In genomic region chr1:26768755-26769154, GRCh38 we compare ENCODE assay signal across 1 cellular context.
TF ChIP-seq lines count a peak whose summit lies in the region.

No MANE protein-coding gene starts in this region.

TF ChIP-seq in K562, 482 proteins besides CTCF, POLR2A, EP300 and RAD21 (continued from another document):
- no peak for TF ChIP-seq PBX2 (CRISPR knock-in tag; IDR thresholded peaks at IDR 0.05; ENCODE audit: low read depth)
- TF ChIP-seq PBX2 (tag; conservative IDR thresholded peaks at IDR 0.05; ENCODE audit: low read depth) = peak; percentile 81
TF ChIP-seq in K562: peak in this region for 4.
